Comparison of ENCODE assay signal across 28 cellular contexts in the genomic region with DNA sequence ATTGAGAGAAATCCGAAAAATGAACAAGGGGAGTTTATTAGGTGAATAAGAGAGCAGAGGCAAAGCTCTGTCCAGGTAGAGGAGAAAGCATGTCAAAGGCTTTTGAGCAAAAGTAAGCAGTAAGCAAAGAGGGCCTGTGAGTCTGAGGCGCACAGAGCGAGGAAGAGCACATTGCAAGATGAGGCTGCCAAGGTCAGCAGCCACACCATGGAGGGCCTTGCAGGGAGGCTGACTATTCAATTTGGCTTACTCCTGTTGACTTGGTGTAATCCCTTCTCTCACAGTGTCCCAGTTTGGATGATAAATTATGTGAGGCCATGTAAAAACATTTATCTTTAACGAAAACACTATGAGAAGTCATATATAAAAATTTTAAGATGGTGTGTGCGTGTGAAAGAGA.
"Had no signal": no experiment of that assay in that cellular context is flagged by ENCODE, and none has a peak within 500 bp of the region (broad histone marks: within the 10 kb centered on the region; RNA-seq: fewer than 3 reads in every experiment).

No MANE protein-coding gene starts in this region.

- H3K4me1 Mint-ChIP-seq: nephron progenitor cell had no signal

- H3K4me3 Mint-ChIP-seq: activated B cell treated with CpG ODN at 0.5 μM for 24 hours; activated CD8-positive, alpha-beta T cell treated with anti-CD3 and anti-CD28 coated beads for 36 hours; activated T-cell treated with anti-CD3 and anti-CD28 coated beads, Interleukin-2, amount 50 U/mL, for 4 hours; nephron progenitor cell; stimulated activated effector memory CD8-positive, alpha-beta T cell treated with anti-CD3 and anti-CD28 coated beads, Interleukin-12 subunit alpha, Interleukin-12 subunit beta, amount 100 ng/mL, for 72 hours; stimulated activated naive CD8-positive, alpha-beta T cell treated with anti-CD3 and anti-CD28 coated beads, Interleukin-15, Interleukin-2, amounts not matched to agents 100 ng/mL and 50 ng/mL, for 24 hours; T-helper 2 cell treated with Interferon-gamma antibody and Interleukin-4, amounts not matched to agents 5 μg/mL and 100 μg/mL, for 36 hours had no signal

- H3K9me3 Mint-ChIP-seq: activated B cell treated with CpG ODN at 0.5 μM for 24 hours; activated CD8-positive, alpha-beta T cell treated with anti-CD3 and anti-CD28 coated beads for 36 hours; activated naive CD4-positive, alpha-beta T cell treated with anti-CD3 and anti-CD28 coated beads, Interleukin-2, amount 50 U/mL, for 72 hours; activated T-cell treated with anti-CD3 and anti-CD28 coated beads, Interleukin-2, amount 50 U/mL, for 4 hours; activated T-helper 2 cell treated with anti-CD3 and anti-CD28 coated beads, Interferon-gamma antibody, Interleukin-2, Interleukin-4, amounts not matched to agents 10 μg/mL and 5 μg/mL and 100 μg/mL, durations not matched to agents 14 hours and 24 hours and 36 hours; nephron progenitor cell; stimulated activated effector memory CD8-positive, alpha-beta T cell treated with anti-CD3 and anti-CD28 coated beads, Interleukin-12 subunit alpha, Interleukin-12 subunit beta, amount 100 ng/mL, for 72 hours; stimulated activated naive CD8-positive, alpha-beta T cell treated with anti-CD3 and anti-CD28 coated beads, Interleukin-15, Interleukin-2, amounts not matched to agents 100 ng/mL and 50 ng/mL, for 24 hours; T-cell; T-helper 2 cell treated with Interferon-gamma antibody and Interleukin-4, amounts not matched to agents 5 μg/mL and 100 μg/mL, for 36 hours had no signal

- H3K4me3 ChIP-seq: adrenal gland, body of pancreas, ovary, sigmoid colon, thyroid gland, upper lobe of left lung, vagina had no signal

- DNase-seq: activated B cell treated with CpG ODN at 0.5 μM for 24 hours; activated CD4-positive, alpha-beta T cell treated with anti-CD3 and anti-CD28 coated beads, Interleukin-2, amount 50 U/mL, for 1 hour; activated CD8-positive, alpha-beta T cell treated with anti-CD3 and anti-CD28 coated beads for 36 hours; activated T-cell treated with anti-CD3 and anti-CD28 coated beads, Interleukin-2, amount 50 U/mL, for 4 hours; aorta; body of pancreas; cortex of kidney; foreskin fibroblast; islet precursor cell; mammary epithelial cell; midbrain; nephron progenitor cell; ovary; sigmoid colon; stimulated activated CD4-positive, alpha-beta T cell treated with anti-CD3 and anti-CD28 coated beads, Interleukin-4, amount 100 ng/mL, for 24 hours; substantia nigra; T-cell; upper lobe of left lung had no signal

- H3K9me3 ChIP-seq: adrenal gland, body of pancreas, neutrophil, ovary, sigmoid colon, thyroid gland, upper lobe of left lung, vagina had no signal

- H3K27me3 ChIP-seq: adrenal gland, body of pancreas, neutrophil, ovary, sigmoid colon, thyroid gland, upper lobe of left lung, vagina had no signal

- ATAC-seq: activated CD8-positive, alpha-beta T cell treated with anti-CD3 and anti-CD28 coated beads for 36 hours; activated T-cell treated with anti-CD3 and anti-CD28 coated beads, Interleukin-2, amount 50 U/mL, for 4 hours; body of pancreas; stimulated activated effector memory CD8-positive, alpha-beta T cell treated with anti-CD3 and anti-CD28 coated beads, Interleukin-12 subunit alpha, Interleukin-12 subunit beta, amount 100 ng/mL, for 72 hours had no signal

- H3K36me3 ChIP-seq: adrenal gland, neutrophil, ovary, sigmoid colon, thyroid gland, upper lobe of left lung, vagina had no signal

- H3K27me3 Mint-ChIP-seq: activated B cell treated with CpG ODN at 0.5 μM for 24 hours; activated CD8-positive, alpha-beta T cell treated with anti-CD3 and anti-CD28 coated beads for 36 hours; progenitor cell of endocrine pancreas; stimulated activated naive CD8-positive, alpha-beta T cell treated with anti-CD3 and anti-CD28 coated beads, Interleukin-15, Interleukin-2, amounts not matched to agents 100 ng/mL and 50 ng/mL, for 24 hours; T-cell had no signal

- H3K36me3 Mint-ChIP-seq: activated naive CD4-positive, alpha-beta T cell treated with anti-CD3 and anti-CD28 coated beads, Interleukin-2, amount 50 U/mL, for 72 hours; stimulated activated effector memory CD8-positive, alpha-beta T cell treated with anti-CD3 and anti-CD28 coated beads, Interleukin-12 subunit alpha, Interleukin-12 subunit beta, amount 100 ng/mL, for 72 hours; T-cell had no signal

- H3K27ac Mint-ChIP-seq: activated B cell treated with CpG ODN at 0.5 μM for 24 hours; activated CD8-positive, alpha-beta T cell treated with anti-CD3 and anti-CD28 coated beads for 36 hours; activated T-helper 2 cell treated with anti-CD3 and anti-CD28 coated beads, Interferon-gamma antibody, Interleukin-2, Interleukin-4, amounts not matched to agents 10 μg/mL and 5 μg/mL and 100 μg/mL, durations not matched to agents 14 hours and 24 hours and 36 hours; nephron progenitor cell; progenitor cell of endocrine pancreas; stimulated activated effector memory CD8-positive, alpha-beta T cell treated with anti-CD3 and anti-CD28 coated beads, Interleukin-12 subunit alpha, Interleukin-12 subunit beta, amount 100 ng/mL, for 72 hours; stimulated activated naive CD8-positive, alpha-beta T cell treated with anti-CD3 and anti-CD28 coated beads, Interleukin-15, Interleukin-2, amounts not matched to agents 100 ng/mL and 50 ng/mL, for 24 hours; T-helper 2 cell treated with Interferon-gamma antibody and Interleukin-4, amounts not matched to agents 5 μg/mL and 100 μg/mL, for 36 hours had no signal

- H3K27ac ChIP-seq: adrenal gland, body of pancreas, neutrophil, ovary, sigmoid colon, thyroid gland, upper lobe of left lung, vagina had no signal
